15 cellular contexts compared by ENCODE assay signal in genomic region chr2:66525609-66526008, GRCh38.
"Had no signal": no experiment of that assay in that cellular context is flagged by ENCODE, and none has a peak within 500 bp of the region (broad histone marks: within the 10 kb centered on the region; RNA-seq: fewer than 3 reads in every experiment).

No MANE protein-coding gene starts in this region.

- H3K4me3 ChIP-seq: breast epithelium, esophagus muscularis mucosa, pancreas, smooth muscle cell, suprapubic skin, upper lobe of right lung had no signal

- H3K9me3 Mint-ChIP-seq: activated naive CD8-positive, alpha-beta T cell treated with anti-CD3 and anti-CD28 coated beads for 36 hours had no signal

- H3K27ac Mint-ChIP-seq: activated CD4-positive, alpha-beta memory T cell treated with anti-CD3 and anti-CD28 coated beads, Interleukin-2, amount 10 ng/mL, durations not matched to agents 7 days and 5 days; activated CD4-positive, alpha-beta T cell treated with anti-CD3 and anti-CD28 coated beads for 36 hours; activated naive CD8-positive, alpha-beta T cell treated with anti-CD3 and anti-CD28 coated beads for 36 hours; memory B cell had no signal

- H3K36me3 Mint-ChIP-seq: activated naive CD8-positive, alpha-beta T cell treated with anti-CD3 and anti-CD28 coated beads for 36 hours; memory B cell had no signal

- H3K27me3 ChIP-seq: breast epithelium, esophagus muscularis mucosa, pancreas, suprapubic skin, upper lobe of right lung had no signal

- H3K4me2 ChIP-seq: smooth muscle cell had no signal

- H3K27me3 Mint-ChIP-seq: activated CD4-positive, alpha-beta memory T cell treated with anti-CD3 and anti-CD28 coated beads, Interleukin-2, amount 10 ng/mL, durations not matched to agents 7 days and 5 days had no signal

- DNase-seq: activated CD4-positive, alpha-beta memory T cell treated with anti-CD3 and anti-CD28 coated beads, Interleukin-2, amount 10 ng/mL, durations not matched to agents 7 days and 5 days; activated CD4-positive, alpha-beta T cell treated with anti-CD3 and anti-CD28 coated beads for 36 hours; activated gamma-delta T cell; activated naive CD8-positive, alpha-beta T cell treated with anti-CD3 and anti-CD28 coated beads for 36 hours; activated T-cell treated with anti-CD3 and anti-CD28 coated beads, Interleukin-2, amount 50 U/mL, for 48 hours; glutamatergic neuron; stimulated activated naive CD4-positive, alpha-beta T cell treated with Interleukin-2 at 50 U/mL for 16 hours; upper lobe of right lung had no signal

- H3K9me3 ChIP-seq: breast epithelium, esophagus muscularis mucosa, pancreas, suprapubic skin, upper lobe of right lung had no signal

- H3K4me1 ChIP-seq: breast epithelium, suprapubic skin had no signal

- H3K4me1 Mint-ChIP-seq: activated CD4-positive, alpha-beta memory T cell treated with anti-CD3 and anti-CD28 coated beads, Interleukin-2, amount 10 ng/mL, durations not matched to agents 7 days and 5 days; activated CD4-positive, alpha-beta T cell treated with anti-CD3 and anti-CD28 coated beads for 36 hours; activated naive CD8-positive, alpha-beta T cell treated with anti-CD3 and anti-CD28 coated beads for 36 hours; memory B cell had no signal

- H3K27ac ChIP-seq: breast epithelium, pancreas, suprapubic skin, upper lobe of right lung, VCaP had no signal

- ATAC-seq: activated CD4-positive, alpha-beta T cell treated with anti-CD3 and anti-CD28 coated beads for 36 hours; upper lobe of right lung had no signal

- H3K4me3 Mint-ChIP-seq: activated CD4-positive, alpha-beta memory T cell treated with anti-CD3 and anti-CD28 coated beads, Interleukin-2, amount 10 ng/mL, durations not matched to agents 7 days and 5 days; activated CD4-positive, alpha-beta T cell treated with anti-CD3 and anti-CD28 coated beads for 36 hours; activated naive CD8-positive, alpha-beta T cell treated with anti-CD3 and anti-CD28 coated beads for 36 hours; memory B cell had no signal

- H3K36me3 ChIP-seq: breast epithelium, suprapubic skin, upper lobe of right lung had no signal
